12 cellular contexts compared by ENCODE assay signal in the genomic region with DNA sequence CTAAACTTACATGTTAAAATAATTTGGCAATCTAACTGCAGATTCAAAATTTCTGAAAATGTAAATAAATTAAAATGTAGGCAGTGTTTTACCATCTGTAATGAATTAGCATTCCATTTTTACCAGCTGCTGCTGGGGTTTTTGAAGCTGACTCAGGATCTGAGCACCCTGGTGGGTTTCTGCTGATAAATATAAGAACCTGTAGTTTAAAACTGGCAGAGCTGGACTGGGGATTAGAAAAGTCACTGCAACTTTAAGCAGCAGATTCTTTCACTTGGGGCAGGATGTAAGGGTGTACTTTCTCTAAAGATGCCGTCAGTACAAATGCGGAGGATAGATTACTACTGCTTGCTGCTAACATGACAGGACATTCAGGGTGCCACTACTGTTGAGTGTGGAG.
DNase-seq lines count a peak whose midpoint lies in the region; ATAC-seq and TF ChIP-seq lines count a peak whose summit lies in the region.
"Had no signal": no experiment of that assay in that cellular context is flagged by ENCODE, and none has a peak within 500 bp of the region (broad histone marks: within the 10 kb centered on the region; RNA-seq: fewer than 3 reads in every experiment).

No MANE protein-coding gene starts in this region.

- TF ChIP-seq CTCF in cardiac fibroblast (IDR thresholded peaks at IDR 0.05; ENCODE audit: low read depth, low read length) (no peak), gastrocnemius medialis (IDR thresholded peaks at IDR 0.05 in 4 of 5, conservative IDR thresholded peaks at IDR 0.05 in 1 of 5) (no peak)

- in situ Hi-C loops in Caki2 (cut with HindIII; ENCODE audit: low pct_unique_long_range_greater_than_20kb, low sequenced_read_pairs): no loop called here
- in situ Hi-C loops in gastrocnemius medialis (cut with MboI; ENCODE audit: low sequenced_read_pairs in 4 of 4): no loop called here

- no peaks in the 10 kb centered on the region for H3K36me3 Mint-ChIP-seq in natural killer cell treated with Interleukin-12 subunit alpha and Interleukin-12 subunit beta and Interleukin-15 and Interleukin-18, amount 100 ng/mL, for 72 hours

- intact Hi-C loops in gastrocnemius medialis (cut with DNase I; ENCODE audit: low total_unique reads): loop anchor here (5.0 kb wide), 1 partner anchor 711 kb away; no protein-coding TSS in a partner anchor

- H3K27me3 Mint-ChIP-seq in natural killer cell treated with Interleukin-12 subunit alpha and Interleukin-12 subunit beta and Interleukin-15 and Interleukin-18, amount 100 ng/mL, for 72 hours: no peaks in the 10 kb centered on the region

- peaks cover 10 to 14% of the 10 kb centered on the region in 2 donors for H3K4me1 Mint-ChIP-seq in natural killer cell treated with Interleukin-12 subunit alpha and Interleukin-12 subunit beta and Interleukin-15 and Interleukin-18, amount 100 ng/mL, for 72 hours (ENCODE audit: low read depth in 2 of 2)

- H3K27me3 ChIP-seq in gastrocnemius medialis: no peaks in the 10 kb centered on the region
- H3K27me3 ChIP-seq: SJSA1 had no signal

- no peaks in the 10 kb centered on the region for H3K36me3 ChIP-seq in gastrocnemius medialis
- H3K36me3 ChIP-seq: HAP-1, SJSA1 had no signal

- H3K4me1 ChIP-seq in gastrocnemius medialis: no peaks in the 10 kb centered on the region

- no peaks in the 10 kb centered on the region for H3K9me3 Mint-ChIP-seq in natural killer cell treated with Interleukin-12 subunit alpha and Interleukin-12 subunit beta and Interleukin-15 and Interleukin-18, amount 100 ng/mL, for 72 hours

- no peaks in the 10 kb centered on the region for H3K9me3 ChIP-seq in gastrocnemius medialis
- H3K9me3 ChIP-seq: HAP-1, SJSA1 had no signal

- H3K4me3 ChIP-seq in cardiac fibroblast (replicated peaks in 1 of 2; ENCODE audit: low read depth in 2 of 2, low read length in 2 of 2) (no peak overlapping the region), gastrocnemius medialis (no peak overlapping the region)
- H3K4me3 ChIP-seq: HAP-1, SJSA1 had no signal

- H3K27ac ChIP-seq in gastrocnemius medialis: no peak overlapping the region
- H3K27ac ChIP-seq: SJSA1 had no signal

- H3K27ac Mint-ChIP-seq in natural killer cell treated with Interleukin-12 subunit alpha and Interleukin-12 subunit beta and Interleukin-15 and Interleukin-18, amount 100 ng/mL, for 72 hours: no peak overlapping the region

- H3K4me3 Mint-ChIP-seq in natural killer cell treated with Interleukin-12 subunit alpha and Interleukin-12 subunit beta and Interleukin-15 and Interleukin-18, amount 100 ng/mL, for 72 hours: no peak overlapping the region

- no peak for ATAC-seq in HG03565 (IDR thresholded peaks at IDR 0.05; ENCODE audit: unreplicated experiment)
- ATAC-seq in natural killer cell treated with Interleukin-12 subunit alpha and Interleukin-12 subunit beta and Interleukin-15 and Interleukin-18, amount 100 ng/mL, for 72 hours: no peak
- no peak for ATAC-seq in gastrocnemius medialis

- peak; percentile 23 for DNase-seq in Caki2 (ENCODE audit: low read depth)
- peak; percentile 5 for DNase-seq in HuH-7.5 (ENCODE audit: low spot score)
- peak; percentile 40 to 65 for DNase-seq in cardiac fibroblast (ENCODE audit: low read depth in 2 of 2)
- peak; percentile 72 for DNase-seq in myocyte (ENCODE audit: low read depth)
- DNase-seq in activated CD4-positive, alpha-beta T cell treated with anti-CD3 and anti-CD28 coated beads for 1 hour: no peak
- no peak for DNase-seq in natural killer cell treated with Interleukin-12 subunit alpha and Interleukin-12 subunit beta and Interleukin-15 and Interleukin-18, amount 100 ng/mL, for 72 hours (ENCODE audit: low spot score)
- DNase-seq in gastrocnemius medialis: no peak
- DNase-seq: activated CD4-positive, alpha-beta T cell treated with anti-CD3 and anti-CD28 coated beads, Interleukin-2, amount 50 U/mL, for 48 hours; stimulated activated naive CD4-positive, alpha-beta T cell had no signal

- no peak for TF ChIP-seq POLR2A in gastrocnemius medialis (IDR thresholded peaks at IDR 0.05)

Comparison
In these comparisons a context has a peak if more than half of its experiments do, and no peak if none do; other contexts are left out.
1. DNase-seq: peak in Caki2 (single experiment), HuH-7.5 (single experiment), cardiac fibroblast (2 of 2) and myocyte (single experiment); none in activated CD4-positive, alpha-beta T cell treated with anti-CD3 and anti-CD28 coated beads for 1 hour (single experiment), natural killer cell treated with Interleukin-12 subunit alpha and Interleukin-12 subunit beta and Interleukin-15 and Interleukin-18, amount 100 ng/mL, for 72 hours (single experiment) and gastrocnemius medialis (0 of 2).